In the genomic region with DNA sequence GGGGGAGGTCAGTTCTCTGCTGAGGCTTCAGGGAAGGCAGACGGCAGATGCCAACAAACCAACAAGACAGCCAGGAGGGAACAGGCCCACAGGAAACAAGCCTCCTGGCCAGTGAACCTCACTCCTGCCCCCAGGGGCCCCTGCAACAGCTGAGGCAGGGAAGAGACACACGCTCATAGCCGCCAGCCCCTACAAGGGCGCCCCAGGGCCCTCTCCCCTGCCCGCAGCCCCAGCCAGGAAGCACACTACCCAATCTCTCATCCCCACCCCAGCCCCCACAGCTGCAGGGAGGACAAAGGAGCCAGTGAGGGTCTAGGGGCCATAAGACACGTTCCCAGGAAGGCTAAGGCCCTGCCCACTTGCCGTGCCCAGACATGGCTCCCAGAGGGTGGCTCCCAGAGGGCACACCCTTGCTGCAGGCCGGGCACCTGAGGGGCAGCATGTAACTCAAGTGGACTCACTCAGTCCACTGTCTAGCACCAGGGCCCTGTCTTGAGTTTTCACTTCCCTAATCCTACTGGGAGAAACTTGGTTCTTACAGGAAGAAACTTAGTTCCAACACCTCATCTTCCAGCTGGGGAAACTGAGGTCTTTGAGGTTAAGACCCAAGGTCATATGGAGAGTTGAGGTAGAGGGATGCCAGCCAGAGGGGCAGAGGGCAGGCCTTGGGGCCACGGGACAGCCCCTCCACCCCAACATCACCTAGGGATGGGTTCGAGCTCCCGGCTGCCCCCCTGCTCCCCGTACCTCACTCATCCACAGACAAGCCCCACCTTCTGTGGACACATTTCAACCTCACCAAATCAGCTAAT, we compare ENCODE assay signal across 1 cellular context.
A peak's percentile ranks its signal among the peaks of the same experiment; 100 is the strongest.
TF ChIP-seq lines count a peak whose summit lies in the region.

No MANE protein-coding gene starts in this region.

TF ChIP-seq in K562, 482 proteins besides CTCF, POLR2A, EP300 and RAD21:
- TF ChIP-seq POLR2G (IDR thresholded peaks at IDR 0.05; ENCODE audit: low read depth, low read length): 0 out of 2 replicates have a peak, but pooled peaks have one; percentile 18
- TF ChIP-seq TEAD1 (CRISPR knock-in tag; IDR thresholded peaks at IDR 0.05): no peak
TF ChIP-seq in K562: peak in this region for 1.
